10 cellular contexts compared by ENCODE assay signal in genomic region chr18:79484661-79485621, GRCh38.
DNase-seq lines count a peak whose midpoint lies in the region; ATAC-seq, FAIRE-seq and TF ChIP-seq lines count a peak whose summit lies in the region.
"Had no signal": no experiment of that assay in that cellular context is flagged by ENCODE, and none has a peak within 500 bp of the region (broad histone marks: within the 10 kb centered on the region; RNA-seq: fewer than 3 reads in every experiment).

No MANE protein-coding gene starts in this region.

- H3K79me2 ChIP-seq in astrocyte (ENCODE audit: insufficient read depth, low read length), result no peaks in the 10 kb centered on the region

- no peak for TF ChIP-seq POLR2A in upper lobe of left lung (IDR thresholded peaks at IDR 0.05)

- in situ Hi-C loops in G401 (cut with HindIII; ENCODE audit: low sequenced_read_pairs), result no loop called here

- H3K27ac Mint-ChIP-seq in activated naive CD4-positive, alpha-beta T cell treated with anti-CD3 and anti-CD28 coated beads, Interleukin-2, amount 10 ng/mL, durations not matched to agents 7 days and 5 days, result no peak overlapping the region
- H3K27ac Mint-ChIP-seq in astrocyte (ENCODE audit: unreplicated experiment), result peak overlapping the region; percentile 72
- H3K27ac Mint-ChIP-seq: dendritic cell treated with granulocyte-macrophage colony-stimulating factor and Interleukin-4, amounts not matched to agents 40 ng/mL and 50 ng/mL, for 4 days had no signal

- no peaks in the 10 kb centered on the region for H4K20me1 ChIP-seq in astrocyte (ENCODE audit: insufficient read depth, low read length)

- H3K36me3 ChIP-seq in astrocyte (ENCODE audit: insufficient read depth, low read length), result no peaks in the 10 kb centered on the region
- H3K36me3 ChIP-seq in kidney epithelial cell (ENCODE audit: control insufficient read depth, insufficient read depth, low read length), result no peaks in the 10 kb centered on the region
- H3K36me3 ChIP-seq in upper lobe of left lung, result peaks cover 4 to 49% (median 23%) of the 10 kb centered on the region in 4 donors

- peaks cover 5% of the 10 kb centered on the region for H3K36me3 Mint-ChIP-seq in activated naive CD4-positive, alpha-beta T cell treated with anti-CD3 and anti-CD28 coated beads, Interleukin-2, amount 10 ng/mL, durations not matched to agents 7 days and 5 days
- peaks cover 3% of the 10 kb centered on the region for H3K36me3 Mint-ChIP-seq in astrocyte (ENCODE audit: low read depth, unreplicated experiment)

- H3K27me3 ChIP-seq in astrocyte (ENCODE audit: insufficient read depth, low read length) (no peaks in the 10 kb centered on the region), kidney epithelial cell (ENCODE audit: control insufficient read depth, insufficient read depth, low read length) (peaks cover 3% of the 10 kb centered on the region), upper lobe of left lung (no peaks in the 10 kb centered on the region)

- peak overlapping the region; percentile 72 for H2AFZ ChIP-seq in astrocyte (ENCODE audit: low read depth, low read length)

- H3K4me1 ChIP-seq in astrocyte (ENCODE audit: insufficient read depth, low read length) (peaks cover 25% of the 10 kb centered on the region), upper lobe of left lung (peaks cover 0 to 8% (median 0%) of the 10 kb centered on the region in 4 donors)

- FAIRE-seq in astrocyte (lab: Jason Lieb, UNC), result peak; percentile 85

- peak; percentile 11 for DNase-seq in activated naive CD4-positive, alpha-beta T cell treated with anti-CD3 and anti-CD28 coated beads, Interleukin-2, amount 10 ng/mL, durations not matched to agents 7 days and 5 days
- DNase-seq in activated naive CD4-positive, alpha-beta T cell treated with anti-CD3 and anti-CD28 coated beads, Interleukin-2, amount 50 U/mL, for 16 hours, result no peak
- DNase-seq in astrocyte (ENCODE audit: low read depth) (peak; percentile 99), kidney epithelial cell (ENCODE audit: low read depth) (peak; percentile 93), upper lobe of left lung (peak in 1 of 2 donors; percentile 79), G401 (ENCODE audit: low spot score) (no peak), omental fat pad (ENCODE audit: low spot score) (no peak)
- DNase-seq: COR-L47 had no signal

- ATAC-seq in upper lobe of left lung (ENCODE audit: low FRiP score in 2 of 2) (peak; percentile 21 to 77), GM18517 (IDR thresholded peaks at IDR 0.05; ENCODE audit: unreplicated experiment) (no peak), omental fat pad (ENCODE audit: low FRiP score) (no peak)

- no peak overlapping the region for H3K4me3 Mint-ChIP-seq in activated naive CD4-positive, alpha-beta T cell treated with anti-CD3 and anti-CD28 coated beads, Interleukin-2, amount 10 ng/mL, durations not matched to agents 7 days and 5 days
- no peak overlapping the region for H3K4me3 Mint-ChIP-seq in astrocyte (ENCODE audit: unreplicated experiment)
- H3K4me3 Mint-ChIP-seq: dendritic cell treated with granulocyte-macrophage colony-stimulating factor and Interleukin-4, amounts not matched to agents 40 ng/mL and 50 ng/mL, for 4 days had no signal

- H3K4me3 ChIP-seq in astrocyte (ENCODE audit: insufficient read depth, low read depth, low read length) (peak overlapping the region; percentile 49), kidney epithelial cell (ENCODE audit: low read depth, low read length) (no peak overlapping the region), upper lobe of left lung (no peak overlapping the region)

- 72 to 92% methylated on average over 19 to 49 of the region's 50 CpGs for WGBS in upper lobe of left lung, 2 donors

- H3K4me1 Mint-ChIP-seq in activated naive CD4-positive, alpha-beta T cell treated with anti-CD3 and anti-CD28 coated beads, Interleukin-2, amount 10 ng/mL, durations not matched to agents 7 days and 5 days, result peaks cover 4% of the 10 kb centered on the region
- H3K4me1 Mint-ChIP-seq in astrocyte (ENCODE audit: low read depth, unreplicated experiment), result peaks cover 15% of the 10 kb centered on the region

- H3K27ac ChIP-seq in astrocyte (ENCODE audit: low read depth, low read length) (peak overlapping the region; percentile 92), upper lobe of left lung (no peak overlapping the region)

- no peaks in the 10 kb centered on the region for H3K9me3 Mint-ChIP-seq in activated naive CD4-positive, alpha-beta T cell treated with anti-CD3 and anti-CD28 coated beads, Interleukin-2, amount 10 ng/mL, durations not matched to agents 7 days and 5 days
- no peaks in the 10 kb centered on the region for H3K9me3 Mint-ChIP-seq in astrocyte (ENCODE audit: unreplicated experiment)
- H3K9me3 Mint-ChIP-seq: dendritic cell treated with granulocyte-macrophage colony-stimulating factor and Interleukin-4, amounts not matched to agents 40 ng/mL and 50 ng/mL, for 4 days had no signal

- peak overlapping the region; percentile 83 for H3K9ac ChIP-seq in astrocyte (ENCODE audit: low read length)

- TF ChIP-seq EP300 in upper lobe of left lung (IDR thresholded peaks at IDR 0.05), result no peak

- CTCF ChIA-PET in activated naive CD4-positive, alpha-beta T cell treated with anti-CD3 and anti-CD28 coated beads, Interleukin-2, amount 10 ng/mL, durations not matched to agents 7 days and 5 days (lab: Charles Lee), result no interaction called here

- H3K9me3 ChIP-seq in astrocyte (ENCODE audit: insufficient read depth, low read depth, low read length), result no peaks in the 10 kb centered on the region
- no peaks in the 10 kb centered on the region for H3K9me3 ChIP-seq in upper lobe of left lung

- H3K27me3 Mint-ChIP-seq in activated naive CD4-positive, alpha-beta T cell treated with anti-CD3 and anti-CD28 coated beads, Interleukin-2, amount 10 ng/mL, durations not matched to agents 7 days and 5 days, result no peaks in the 10 kb centered on the region
- H3K27me3 Mint-ChIP-seq in astrocyte (ENCODE audit: low read depth, unreplicated experiment), result no peaks in the 10 kb centered on the region
- H3K27me3 Mint-ChIP-seq: dendritic cell treated with granulocyte-macrophage colony-stimulating factor and Interleukin-4, amounts not matched to agents 40 ng/mL and 50 ng/mL, for 4 days had no signal

- H3K4me2 ChIP-seq in astrocyte (ENCODE audit: low read length), result peak overlapping the region; percentile 88

- no peak for TF ChIP-seq CTCF in astrocyte (IDR thresholded peaks at IDR 0.05; ENCODE audit: insufficient read depth, low read depth, low read length)
- TF ChIP-seq CTCF in kidney epithelial cell (IDR thresholded peaks at IDR 0.05; ENCODE audit: insufficient read depth, low read length, poor library complexity, severe bottlenecking), result no peak
- TF ChIP-seq CTCF in upper lobe of left lung (IDR thresholded peaks at IDR 0.05), result no peak
- TF ChIP-seq CTCF in omental fat pad (IDR thresholded peaks at IDR 0.05), result no peak

Comparison
In these comparisons a context has a peak if more than half of its experiments do, and no peak if none do; other contexts are left out.
1. DNase-seq: peak in activated naive CD4-positive, alpha-beta T cell treated with anti-CD3 and anti-CD28 coated beads, Interleukin-2, amount 10 ng/mL, durations not matched to agents 7 days and 5 days (single experiment), astrocyte (single experiment) and kidney epithelial cell (single experiment); none in activated naive CD4-positive, alpha-beta T cell treated with anti-CD3 and anti-CD28 coated beads, Interleukin-2, amount 50 U/mL, for 16 hours (single experiment), G401 (single experiment) and omental fat pad (single experiment).
2. ATAC-seq: peak in upper lobe of left lung (2 of 2); none in GM18517 (single experiment) and omental fat pad (single experiment).